ENCODE assay signal across 9 cellular contexts in the genomic region with DNA sequence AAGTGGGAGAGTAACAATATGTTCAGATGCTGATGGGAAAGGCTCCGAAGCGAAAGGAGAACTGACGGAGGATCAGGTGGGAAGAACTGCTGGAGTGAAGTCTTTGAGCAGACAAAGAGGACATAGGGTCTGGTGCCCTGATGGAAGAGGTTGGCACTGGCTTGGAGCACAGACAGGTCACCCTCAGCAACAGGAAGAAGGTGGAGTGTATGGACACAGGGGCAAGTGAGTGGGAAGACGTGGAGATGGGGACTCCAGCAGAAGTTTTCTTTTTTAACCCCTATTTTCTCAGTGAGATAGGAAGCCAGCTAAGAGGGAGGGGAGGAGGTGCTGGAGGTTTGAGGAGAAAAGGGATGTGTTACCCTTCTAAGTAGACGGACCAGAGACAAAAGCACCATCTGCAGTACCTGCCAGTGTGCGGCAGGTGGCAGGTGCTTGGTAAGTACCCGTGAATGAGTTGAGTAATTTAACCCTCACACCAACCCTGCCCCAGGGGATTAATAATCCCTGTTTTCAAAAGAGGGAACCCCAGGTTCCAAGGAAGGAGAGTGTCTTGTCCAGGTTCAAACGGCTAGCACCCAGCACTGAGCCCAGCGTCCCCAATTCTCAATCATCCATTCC. TPM values are rescaled to one million over a fixed set of nuclear protein-coding genes. Genes with fewer than 3 reads are reported as not detected.
DNase-seq lines count a peak whose midpoint lies in the region; ATAC-seq and TF ChIP-seq lines count a peak whose summit lies in the region.
"Had no signal": no experiment of that assay in that cellular context is flagged by ENCODE, and none has a peak within 500 bp of the region (broad histone marks: within the 10 kb centered on the region; RNA-seq: fewer than 3 reads in every experiment).

No MANE protein-coding gene starts in this region.

- TF ChIP-seq CTCF in astrocyte of the spinal cord (IDR thresholded peaks at IDR 0.05; ENCODE audit: low read depth, low read length) (peak; percentile 48), mucosa of descending colon (IDR thresholded peaks at IDR 0.05) (no peak)

- no peaks in the 10 kb centered on the region for H3K27me3 Mint-ChIP-seq in activated naive CD8-positive, alpha-beta T cell treated with anti-CD3 and anti-CD28 coated beads for 36 hours

- H3K4me3 Mint-ChIP-seq in activated naive CD8-positive, alpha-beta T cell treated with anti-CD3 and anti-CD28 coated beads for 36 hours = no peak overlapping the region

- ATAC-seq in mucosa of descending colon = peak; percentile 59
- no peak for ATAC-seq in HG02678 (IDR thresholded peaks at IDR 0.05; ENCODE audit: unreplicated experiment)

- no peaks in the 10 kb centered on the region for H3K9me3 Mint-ChIP-seq in activated naive CD8-positive, alpha-beta T cell treated with anti-CD3 and anti-CD28 coated beads for 36 hours

- DNase-seq in G401 (ENCODE audit: low spot score) (peak; percentile 22), MV-4-11 (lab: John Stamatoyannopoulos, UW) (peak; percentile 34), astrocyte of the spinal cord (ENCODE audit: low read depth, low spot score) (peak; percentile 38), mucosa of descending colon (no peak), amniotic stem cell (lab: John Stamatoyannopoulos, UW) (no peak)
- no peak for DNase-seq in activated naive CD8-positive, alpha-beta T cell treated with anti-CD3 and anti-CD28 coated beads for 36 hours
- no peak for DNase-seq in activated CD8-positive, alpha-beta memory T cell treated with anti-CD3 and anti-CD28 coated beads, Interleukin-2, amount 50 U/mL, for 48 hours

- no peak overlapping the region for H3K27ac Mint-ChIP-seq in activated naive CD8-positive, alpha-beta T cell treated with anti-CD3 and anti-CD28 coated beads for 36 hours

- H3K36me3 ChIP-seq in mucosa of descending colon (ENCODE audit: low read depth) = no peaks in the 10 kb centered on the region

- H3K4me1 ChIP-seq in mucosa of descending colon (ENCODE audit: low read depth) = no peaks in the 10 kb centered on the region

- no peaks in the 10 kb centered on the region for H3K9me3 ChIP-seq in mucosa of descending colon

- H3K4me1 Mint-ChIP-seq in activated naive CD8-positive, alpha-beta T cell treated with anti-CD3 and anti-CD28 coated beads for 36 hours = no peaks in the 10 kb centered on the region

- in situ Hi-C loops in G401 (cut with HindIII; ENCODE audit: low sequenced_read_pairs) (no loop called here), astrocyte of the spinal cord (cut with HindIII; ENCODE audit: low sequenced_read_pairs) (no loop called here)

- H3K36me3 Mint-ChIP-seq in activated naive CD8-positive, alpha-beta T cell treated with anti-CD3 and anti-CD28 coated beads for 36 hours = peaks cover 2% of the 10 kb centered on the region

- intact Hi-C loops in mucosa of descending colon (cut with DNase I, micrococcal nuclease) = no loop called here

- H3K4me3 ChIP-seq in astrocyte of the spinal cord (ENCODE audit: low read depth, low read length) (no peak overlapping the region), mucosa of descending colon (no peak overlapping the region)
- H3K4me3 ChIP-seq: skin epidermis had no signal

RNA-seq across cellular contexts. Expression of a gene that starts 11.2 kb away (rescaled TPM):
- not detected in 2 replicates for total RNA-seq in G401 (2014; rRNA removed; shearing (Covaris generic))
- total RNA-seq in mucosa of descending colon = under 1 TPM in 2 of 3 donors, not detected in 1; 0.14 to 0.51 TPM
- total RNA-seq in activated naive CD8-positive, alpha-beta T cell treated with anti-CD3 and anti-CD28 coated beads for 36 hours = not detected

RNA-seq across cellular contexts. Expression of a gene that starts 19.4 kb away (rescaled TPM):
- total RNA-seq in G401 (2014; rRNA removed; shearing (Covaris generic)) = 0.98 and 4.7 TPM in 2 replicates
- total RNA-seq in mucosa of descending colon = 10 to 100 TPM in 1 of 3 donors, 1 to 10 TPM in 2; 2.9 to 35.5 (median 4.1) TPM
- 1 to 10 TPM; 2.0 to 2.1 TPM for total RNA-seq in activated naive CD8-positive, alpha-beta T cell treated with anti-CD3 and anti-CD28 coated beads for 36 hours

RNA-seq across cellular contexts. Expression of a gene that starts 39.1 kb away (rescaled TPM):
- not detected in 2 replicates for total RNA-seq in G401 (2014; rRNA removed; shearing (Covaris generic))
- total RNA-seq in mucosa of descending colon = 10 to 100 TPM in 1 of 3 donors, 1 to 10 TPM in 1, not detected in 1; 3.6 to 14.5 TPM
- total RNA-seq in activated naive CD8-positive, alpha-beta T cell treated with anti-CD3 and anti-CD28 coated beads for 36 hours = not detected

RNA-seq across cellular contexts. Expression of a gene that starts 48.4 kb away (rescaled TPM):
- total RNA-seq in G401 (2014; rRNA removed; shearing (Covaris generic)) = not detected in 2 replicates
- 1 to 10 TPM in 1 of 3 donors, under 1 TPM in 1, not detected in 1; 0.41 to 2.7 TPM for total RNA-seq in mucosa of descending colon
- total RNA-seq in activated naive CD8-positive, alpha-beta T cell treated with anti-CD3 and anti-CD28 coated beads for 36 hours = not detected

Comparison
In these comparisons a context has a peak if more than half of its experiments do, and no peak if none do; other contexts are left out.
1. DNase-seq: peak in G401 (single experiment), MV-4-11 (single experiment) and astrocyte of the spinal cord (single experiment); none in mucosa of descending colon (0 of 3), activated naive CD8-positive, alpha-beta T cell treated with anti-CD3 and anti-CD28 coated beads for 36 hours (single experiment), activated CD8-positive, alpha-beta memory T cell treated with anti-CD3 and anti-CD28 coated beads, Interleukin-2, amount 50 U/mL, for 48 hours (single experiment) and amniotic stem cell (single experiment).